ENCODE assay signal across 20 cellular contexts in genomic region chr2:11097988-11098387, GRCh38. TPM values are rescaled to one million over a fixed set of nuclear protein-coding genes. Genes with fewer than 3 reads are reported as not detected.
DNase-seq lines count a peak whose midpoint lies in the region; ATAC-seq and TF ChIP-seq lines count a peak whose summit lies in the region.
"Had no signal": no experiment of that assay in that cellular context is flagged by ENCODE, and none has a peak within 500 bp of the region (broad histone marks: within the 10 kb centered on the region; RNA-seq: fewer than 3 reads in every experiment).

No MANE protein-coding gene starts in this region.

- no peaks in the 10 kb centered on the region for H3K4me1 ChIP-seq in esophagus muscularis mucosa
- H3K4me1 ChIP-seq: SJCRH30 had no signal

- H3K27ac ChIP-seq in esophagus muscularis mucosa (replicated peaks in 1 of 4) = no peak overlapping the region
- H3K27ac ChIP-seq: 22Rv1, RWPE1, SJCRH30 had no signal

- H3K9me3 Mint-ChIP-seq in stimulated activated memory B cell treated with anti-CD40 and anti-IgM and Interleukin-4, amounts not matched to agents 10 μg/mL and 1 μg/mL and 100 μg/mL, for 72 hours = no peaks in the 10 kb centered on the region
- H3K9me3 Mint-ChIP-seq: CD4-positive, alpha-beta memory T cell; H9; IgD-negative memory B cell had no signal

- H3K27ac Mint-ChIP-seq in stimulated activated memory B cell treated with anti-CD40 and anti-IgM and Interleukin-4, amounts not matched to agents 10 μg/mL and 1 μg/mL and 100 μg/mL, for 72 hours = no peak overlapping the region
- H3K27ac Mint-ChIP-seq: CD4-positive, alpha-beta memory T cell; H9; IgD-negative memory B cell had no signal

- no peak overlapping the region for H3K4me3 ChIP-seq in esophagus muscularis mucosa
- H3K4me3 ChIP-seq: SJCRH30 had no signal

- TF ChIP-seq EP300 in esophagus muscularis mucosa (IDR thresholded peaks at IDR 0.05) = no peak

- no peak for TF ChIP-seq POLR2A in esophagus muscularis mucosa (IDR thresholded peaks at IDR 0.05; ENCODE audit: low read depth)

- DNase-seq in NCI-H1092 treated with DMSO at 0.1 percent for 48 hours (lab: John Stamatoyannopoulos, UW) = peak; percentile 15
- no peak for DNase-seq in NCI-H1092 (lab: John Stamatoyannopoulos, UW)
- DNase-seq in NCI-H1417 treated with DMSO at 0.1 percent for 48 hours (lab: John Stamatoyannopoulos, UW) = peak; percentile 84
- DNase-seq in NCI-H748 (lab: John Stamatoyannopoulos, UW; ENCODE audit: unreplicated experiment) = peak; percentile 88
- DNase-seq in esophagus muscularis mucosa (ENCODE audit: extremely low spot score) = peak; percentile 55
- DNase-seq in Right ventricle myocardium superior = no peak
- no peak for DNase-seq in activated CD4-positive, alpha-beta T cell treated with anti-CD3 and anti-CD28 coated beads for 1 hour
- DNase-seq: CD4-positive, alpha-beta memory T cell; DND-41; H9; Kasumi-1; MM.1S; NCI-H187; NCI-H524 treated with DMSO at 0.1 percent for 48 hours; SJCRH30; T-helper 2 cell had no signal

- H3K27me3 ChIP-seq in esophagus muscularis mucosa = peaks cover 0 to 21% (median 0%) of the 10 kb centered on the region in 4 donors

- intact Hi-C loops in esophagus muscularis mucosa (cut with DNase I) (no loop called here), Right ventricle myocardium superior (cut with DNase I) (no loop called here)

- no peak for ATAC-seq in Right ventricle myocardium superior (ENCODE audit: poor library complexity)
- no peak for ATAC-seq in stimulated activated memory B cell treated with anti-CD40 and anti-IgM and Interleukin-4, amounts not matched to agents 10 μg/mL and 1 μg/mL and 100 μg/mL, for 72 hours

- H3K27me3 Mint-ChIP-seq in stimulated activated memory B cell treated with anti-CD40 and anti-IgM and Interleukin-4, amounts not matched to agents 10 μg/mL and 1 μg/mL and 100 μg/mL, for 72 hours = peaks cover 45% of the 10 kb centered on the region
- H3K27me3 Mint-ChIP-seq: CD4-positive, alpha-beta memory T cell had no signal

- TF ChIP-seq CTCF in esophagus muscularis mucosa (IDR thresholded peaks at IDR 0.05) = no peak

- 78% methylated on average over 11 of the region's 11 CpGs for WGBS in esophagus muscularis mucosa

- no peaks in the 10 kb centered on the region for H3K36me3 ChIP-seq in esophagus muscularis mucosa
- H3K36me3 ChIP-seq: SJCRH30 had no signal

- H3K9me3 ChIP-seq in esophagus muscularis mucosa = no peaks in the 10 kb centered on the region
- H3K9me3 ChIP-seq: SJCRH30 had no signal

- H3K4me3 Mint-ChIP-seq in stimulated activated memory B cell treated with anti-CD40 and anti-IgM and Interleukin-4, amounts not matched to agents 10 μg/mL and 1 μg/mL and 100 μg/mL, for 72 hours = no peak overlapping the region
- H3K4me3 Mint-ChIP-seq: CD4-positive, alpha-beta memory T cell; H9; IgD-negative memory B cell had no signal

- no peaks in the 10 kb centered on the region for H3K36me3 Mint-ChIP-seq in stimulated activated memory B cell treated with anti-CD40 and anti-IgM and Interleukin-4, amounts not matched to agents 10 μg/mL and 1 μg/mL and 100 μg/mL, for 72 hours
- H3K36me3 Mint-ChIP-seq: CD4-positive, alpha-beta memory T cell; IgD-negative memory B cell had no signal

- no peaks in the 10 kb centered on the region for H3K4me1 Mint-ChIP-seq in stimulated activated memory B cell treated with anti-CD40 and anti-IgM and Interleukin-4, amounts not matched to agents 10 μg/mL and 1 μg/mL and 100 μg/mL, for 72 hours

RNA-seq across cellular contexts. Expression of gene SLC66A3, which starts 57.3 kb away (rescaled TPM):
- total RNA-seq in esophagus muscularis mucosa = 10 to 100 TPM; 37.4 to 70.6 (median 62.4) TPM
- total RNA-seq in Right ventricle myocardium superior = 6.9 TPM

Comparison
In these comparisons a context has a peak if more than half of its experiments do, and no peak if none do; other contexts are left out.
1. DNase-seq: peak in NCI-H1092 treated with DMSO at 0.1 percent for 48 hours (single experiment), NCI-H1417 treated with DMSO at 0.1 percent for 48 hours (single experiment), NCI-H748 (single experiment) and esophagus muscularis mucosa (single experiment); none in NCI-H1092 (single experiment), Right ventricle myocardium superior (single experiment) and activated CD4-positive, alpha-beta T cell treated with anti-CD3 and anti-CD28 coated beads for 1 hour (single experiment).